2 cellular contexts compared by ENCODE assay signal in genomic region chr10:22684707-22685106, GRCh38.
TF ChIP-seq lines count a peak whose summit lies in the region.

No MANE protein-coding gene starts in this region.

TF ChIP-seq in SK-N-SH, 30 proteins besides CTCF, POLR2A, EP300 and RAD21 (continued from another document):
- no peak for TF ChIP-seq USF2 (IDR thresholded peaks at IDR 0.05; ENCODE audit: borderline replicate concordance, low read depth, low read length)

TF ChIP-seq in SK-N-SH treated with all-trans-retinoic acid at 6 μM for 48 hours, 23 proteins besides CTCF, POLR2A, EP300 and RAD21 (continued from another document):
- TF ChIP-seq ARNTL (CRISPR knock-in tag; IDR thresholded peaks at IDR 0.05; ENCODE audit: borderline replicate concordance, low read depth), result no peak
- no peak for TF ChIP-seq PPARA (CRISPR knock-in tag; IDR thresholded peaks at IDR 0.05; ENCODE audit: borderline replicate concordance)
- no peak for TF ChIP-seq ISL1 (CRISPR knock-in tag; IDR thresholded peaks at IDR 0.05)
- no peak for TF ChIP-seq ZFP3 (CRISPR knock-in tag; IDR thresholded peaks at IDR 0.05)
- TF ChIP-seq ZNF70 (CRISPR knock-in tag; IDR thresholded peaks at IDR 0.05), result no peak
- no peak for TF ChIP-seq ZFP30 (CRISPR knock-in tag; IDR thresholded peaks at IDR 0.05)
- no peak for TF ChIP-seq TCF4 (CRISPR knock-in tag; IDR thresholded peaks at IDR 0.05; ENCODE audit: borderline replicate concordance)
- TF ChIP-seq PATZ1 (CRISPR knock-in tag; IDR thresholded peaks at IDR 0.05; ENCODE audit: borderline replicate concordance), result no peak
- no peak for TF ChIP-seq GLIS3 (CRISPR knock-in tag; IDR thresholded peaks at IDR 0.05)
- no peak for TF ChIP-seq TSHZ2 (CRISPR knock-in tag; IDR thresholded peaks at IDR 0.05)
- no peak for TF ChIP-seq CREB5 (CRISPR knock-in tag; IDR thresholded peaks at IDR 0.05; ENCODE audit: low read depth)
- no peak for TF ChIP-seq OSR1 (CRISPR knock-in tag; IDR thresholded peaks at IDR 0.05)
